In genomic region chr4:188903995-188904394, GRCh38 we compare ENCODE assay signal across 17 cellular contexts.
A peak's percentile ranks its signal among the peaks of the same experiment; 100 is the strongest.
DNase-seq lines count a peak whose midpoint lies in the region; ATAC-seq, FAIRE-seq and TF ChIP-seq lines count a peak whose summit lies in the region.
"Had no signal": no experiment of that assay in that cellular context is flagged by ENCODE, and none has a peak within 500 bp of the region (broad histone marks: within the 10 kb centered on the region; RNA-seq: fewer than 3 reads in every experiment).

No MANE protein-coding gene starts in this region.

- no peaks in the 10 kb centered on the region for H3K4me1 Mint-ChIP-seq in astrocyte (ENCODE audit: low read depth, unreplicated experiment)
- H3K4me1 Mint-ChIP-seq in activated T-cell treated with anti-CD3 and anti-CD28 coated beads, Interleukin-2, amount 50 U/mL, for 72 hours (ENCODE audit: low read depth), result no peaks in the 10 kb centered on the region

- H4K20me1 ChIP-seq in HepG2 (ENCODE audit: insufficient read depth, low read length), result no peaks in the 10 kb centered on the region
- H4K20me1 ChIP-seq in astrocyte (ENCODE audit: insufficient read depth, low read length), result no peaks in the 10 kb centered on the region
- no peaks in the 10 kb centered on the region for H4K20me1 ChIP-seq in hepatocyte (ENCODE audit: insufficient read depth, poor library complexity, severe bottlenecking)

- no peak for TF ChIP-seq CTCF in HepG2 (CRISPR knock-in tag; IDR thresholded peaks at IDR 0.05)
- TF ChIP-seq CTCF in right lobe of liver (IDR thresholded peaks at IDR 0.05), result no peak
- TF ChIP-seq CTCF in astrocyte (IDR thresholded peaks at IDR 0.05; ENCODE audit: insufficient read depth, low read depth, low read length), result no peak
- peak; percentile 9 for TF ChIP-seq CTCF in hepatocyte (IDR thresholded peaks at IDR 0.05; ENCODE audit: poor library complexity)

- H3K79me2 ChIP-seq in HepG2 (ENCODE audit: insufficient read depth, low read length) (no peaks in the 10 kb centered on the region), astrocyte (ENCODE audit: insufficient read depth, low read length) (no peaks in the 10 kb centered on the region), hepatocyte (no peaks in the 10 kb centered on the region)

- TF ChIP-seq EP300 in HepG2 (IDR thresholded peaks at IDR 0.05; ENCODE audit: low read depth in 2 of 2, low read length in 2 of 2) (no peak), HepG2 (CRISPR knock-in tag; IDR thresholded peaks at IDR 0.05; ENCODE audit: borderline replicate concordance) (no peak)

- intact Hi-C loops in HepG2 (cut with micrococcal nuclease; ENCODE audit: unreplicated experiment) (no loop called here), right lobe of liver (cut with DNase I) (no loop called here)

- H3K27me3 ChIP-seq in HepG2 (ENCODE audit: control insufficient read depth in 1 of 2, insufficient read depth in 2 of 2, low read length in 2 of 2) (no peaks in the 10 kb centered on the region), right lobe of liver (no peaks in the 10 kb centered on the region), astrocyte (ENCODE audit: insufficient read depth, low read length) (no peaks in the 10 kb centered on the region), hepatocyte (no peaks in the 10 kb centered on the region)

- H3K4me3 ChIP-seq in HepG2 (replicated peaks in 1 of 3; ENCODE audit: insufficient read depth in 1 of 3, low read depth in 2 of 3, low read length in 3 of 3), result no peak overlapping the region
- no peak overlapping the region for H3K4me3 ChIP-seq in right lobe of liver
- no peak overlapping the region for H3K4me3 ChIP-seq in astrocyte (ENCODE audit: insufficient read depth, low read depth, low read length)
- no peak overlapping the region for H3K4me3 ChIP-seq in hepatocyte

- H3K9ac ChIP-seq in HepG2 (ENCODE audit: insufficient read depth, low read depth, low read length), result no peak overlapping the region
- H3K9ac ChIP-seq in astrocyte (ENCODE audit: low read length), result no peak overlapping the region

- H3K9me3 ChIP-seq in HepG2 (ENCODE audit: low read length) (peaks cover 7% of the 10 kb centered on the region; the same call in 1 of the 2 replicates), right lobe of liver (no peaks in the 10 kb centered on the region), astrocyte (ENCODE audit: insufficient read depth, low read depth, low read length) (no peaks in the 10 kb centered on the region), hepatocyte (ENCODE audit: low read depth) (no peaks in the 10 kb centered on the region)

- ATAC-seq in HepG2 (no peak), right lobe of liver (no peak)
- no peak for ATAC-seq in activated T-cell treated with anti-CD3 and anti-CD28 coated beads, Interleukin-2, amount 50 U/mL, for 72 hours (replicated peaks in 1 of 2)

- POLR2A ChIA-PET in HepG2 (lab: Yijun Ruan, JAX), result no interaction called here

- in situ Hi-C loops in HepG2 (cut with HindIII; ENCODE audit: extremely low pct_ligation_motif_present, low pct_unique_long_range_greater_than_20kb), result no loop called here

- no peak for TF ChIP-seq RAD21 in HepG2 (CRISPR knock-in tag; IDR thresholded peaks at IDR 0.05)

- H3K27ac ChIP-seq in HepG2 (ENCODE audit: extremely low read length, insufficient read depth, low read length), result no peak overlapping the region
- H3K27ac ChIP-seq in right lobe of liver, result no peak overlapping the region
- H3K27ac ChIP-seq in astrocyte (ENCODE audit: low read depth, low read length), result no peak overlapping the region
- no peak overlapping the region for H3K27ac ChIP-seq in hepatocyte

- H3K4me3 Mint-ChIP-seq in astrocyte (ENCODE audit: unreplicated experiment), result no peak overlapping the region
- H3K4me3 Mint-ChIP-seq in activated T-cell treated with anti-CD3 and anti-CD28 coated beads, Interleukin-2, amount 50 U/mL, for 72 hours, result no peak overlapping the region

- H3K4me1 ChIP-seq in HepG2 (ENCODE audit: insufficient read depth, low read length), result no peaks in the 10 kb centered on the region
- no peaks in the 10 kb centered on the region for H3K4me1 ChIP-seq in right lobe of liver
- H3K4me1 ChIP-seq in astrocyte (ENCODE audit: insufficient read depth, low read length), result no peaks in the 10 kb centered on the region
- H3K4me1 ChIP-seq in hepatocyte (ENCODE audit: insufficient read depth), result no peaks in the 10 kb centered on the region

- H3K36me3 Mint-ChIP-seq in astrocyte (ENCODE audit: low read depth, unreplicated experiment), result no peaks in the 10 kb centered on the region
- H3K36me3 Mint-ChIP-seq in activated T-cell treated with anti-CD3 and anti-CD28 coated beads, Interleukin-2, amount 50 U/mL, for 72 hours (ENCODE audit: insufficient read depth in 2 of 2), result peaks cover 1 to 3% of the 10 kb centered on the region in 2 donors

- H3K36me3 ChIP-seq in HepG2 (replicated peaks in 1 of 2; ENCODE audit: control insufficient read depth in 1 of 2, insufficient read depth in 2 of 2, low read length in 2 of 2), result no peaks in the 10 kb centered on the region
- H3K36me3 ChIP-seq in right lobe of liver, result no peaks in the 10 kb centered on the region
- H3K36me3 ChIP-seq in astrocyte (ENCODE audit: insufficient read depth, low read length), result no peaks in the 10 kb centered on the region
- H3K36me3 ChIP-seq in hepatocyte (replicated peaks; ENCODE audit: insufficient read depth, low read depth), result no peaks in the 10 kb centered on the region

- DNase-seq in HepG2 (ENCODE audit: low spot score) (no peak), right lobe of liver (no peak), astrocyte (ENCODE audit: low read depth) (no peak), hepatocyte (ENCODE audit: low spot score) (no peak), ureter (ENCODE audit: low spot score) (no peak), hepatic stellate cell (ENCODE audit: low spot score) (no peak)
- DNase-seq in activated T-cell treated with anti-CD3 and anti-CD28 coated beads, Interleukin-2, amount 50 U/mL, for 72 hours, result no peak
- no peak for DNase-seq in activated CD4-positive, CD25-positive, alpha-beta regulatory T cell (lab: John Stamatoyannopoulos, UW)
- DNase-seq: C1 segment of cervical spinal cord; DMS153; NCI-H1105; NCI-H1694 treated with DMSO at 0.1 percent for 48 hours; NCI-H2107; NCI-H226; NK-92 treated with Interleukin-12 subunit alpha and Interleukin-12 subunit beta, amount 100 ng/mL, for 24 hours; SHP77 had no signal

- H3K27me3 Mint-ChIP-seq in astrocyte (ENCODE audit: low read depth, unreplicated experiment), result no peaks in the 10 kb centered on the region
- H3K27me3 Mint-ChIP-seq in activated T-cell treated with anti-CD3 and anti-CD28 coated beads, Interleukin-2, amount 50 U/mL, for 72 hours (ENCODE audit: low read depth), result no peaks in the 10 kb centered on the region

- no peaks in the 10 kb centered on the region for H3K9me2 ChIP-seq in hepatocyte (replicated peaks; ENCODE audit: insufficient read depth)

- WGBS in HepG2 (ENCODE audit: low lambda C conversion rate), result 22% methylated on average over 3 of the region's 3 CpGs
- WGBS in right lobe of liver (ENCODE audit: insufficient coverage, low coverage, low lambda C conversion rate, missing lambda C conversion rate), result 51% methylated on average over 3 of the region's 3 CpGs
- 87% methylated on average over 3 of the region's 3 CpGs for WGBS in hepatocyte (ENCODE audit: low lambda C conversion rate, missing lambda C conversion rate)

- FAIRE-seq in HepG2 (lab: Jason Lieb, UNC), result no peak
- FAIRE-seq in astrocyte (lab: Jason Lieb, UNC), result no peak
- FAIRE-seq: A204.1 had no signal

- peaks cover 6% of the 10 kb centered on the region for H3K9me3 Mint-ChIP-seq in astrocyte (ENCODE audit: unreplicated experiment)
- peaks cover 1 to 7% of the 10 kb centered on the region in 2 donors for H3K9me3 Mint-ChIP-seq in activated T-cell treated with anti-CD3 and anti-CD28 coated beads, Interleukin-2, amount 50 U/mL, for 72 hours

- TF ChIP-seq POLR2A in HepG2 (IDR thresholded peaks at IDR 0.05; ENCODE audit: insufficient read depth in 1 of 2, low read depth in 2 of 2, low read length in 2 of 2) (no peak), right lobe of liver (IDR thresholded peaks at IDR 0.05) (no peak)

- no TSS peak for BruUV-seq in HepG2 (replicated peaks; lab: Mats Ljungman, UMichigan)

- CTCF ChIA-PET in HepG2 (lab: Yijun Ruan, JAX; ENCODE audit: low intra/inter-chr PET ratio, low total read pairs), result no interaction called here

- no peak overlapping the region for H2AFZ ChIP-seq in HepG2 (ENCODE audit: low read length)
- no peak overlapping the region for H2AFZ ChIP-seq in astrocyte (ENCODE audit: low read depth, low read length)
- H2AFZ ChIP-seq in hepatocyte, result no peak overlapping the region

- H3K4me2 ChIP-seq in HepG2 (ENCODE audit: low read depth, low read length), result no peak overlapping the region
- no peak overlapping the region for H3K4me2 ChIP-seq in astrocyte (ENCODE audit: low read length)
- H3K4me2 ChIP-seq in hepatocyte, result no peak overlapping the region

- peak overlapping the region; percentile 30 for H3K27ac Mint-ChIP-seq in astrocyte (ENCODE audit: unreplicated experiment)
- no peak overlapping the region for H3K27ac Mint-ChIP-seq in activated T-cell treated with anti-CD3 and anti-CD28 coated beads, Interleukin-2, amount 50 U/mL, for 72 hours

TF ChIP-seq in HepG2, 621 proteins besides CTCF, POLR2A, EP300 and RAD21:
- TF ChIP-seq STAG1 (CRISPR knock-in tag; IDR thresholded peaks at IDR 0.05) (0 out of 2 replicates have a peak, but pooled peaks have one; percentile 25), ZFP1 (CRISPR knock-in tag; IDR thresholded peaks at IDR 0.05) (no peak)
